In genomic region chr2:11750917-11751316, GRCh38 we compare ENCODE assay signal across 11 cellular contexts. TPM values are rescaled to one million over a fixed set of nuclear protein-coding genes. Genes with fewer than 3 reads are reported as not detected.
DNase-seq lines count a peak whose midpoint lies in the region.
"Had no signal": no experiment of that assay in that cellular context is flagged by ENCODE, and none has a peak within 500 bp of the region (broad histone marks: within the 10 kb centered on the region; RNA-seq: fewer than 3 reads in every experiment).

No MANE protein-coding gene starts in this region.

- peak overlapping the region; percentile 95 for H3K9ac ChIP-seq in mesenchymal stem cell (ENCODE audit: low read length)

- no peak overlapping the region for H3K27ac ChIP-seq in mesenchymal stem cell (ENCODE audit: low read length, poor library complexity, severe bottlenecking)

- H2BK120ac ChIP-seq in mesenchymal stem cell (ENCODE audit: low read depth, low read length) = no peak overlapping the region

- H3K4me1 ChIP-seq in mesenchymal stem cell (ENCODE audit: control insufficient read depth, insufficient read depth, low read depth, low read length) = peaks cover 27% of the 10 kb centered on the region

- no peaks in the 10 kb centered on the region for H3K27me3 Mint-ChIP-seq in activated T-helper 2 cell treated with anti-CD3 and anti-CD28 coated beads, Interferon-gamma antibody, Interleukin-2, Interleukin-4, amounts not matched to agents 10 μg/mL and 5 μg/mL and 100 μg/mL, durations not matched to agents 14 hours and 24 hours and 36 hours (ENCODE audit: low read depth)

- no peak overlapping the region for H3K14ac ChIP-seq in mesenchymal stem cell (ENCODE audit: low read length in 2 of 2)

- no peak overlapping the region for H2BK15ac ChIP-seq in mesenchymal stem cell (ENCODE audit: low read depth, poor library complexity, severe bottlenecking)

- H2BK5ac ChIP-seq in mesenchymal stem cell (ENCODE audit: low read depth, low read length, poor library complexity, severe bottlenecking) = no peak overlapping the region

- H2AK5ac ChIP-seq in mesenchymal stem cell (ENCODE audit: low read length, severe bottlenecking) = no peak overlapping the region

- intact Hi-C loops in activated T-helper 2 cell treated with anti-CD3 and anti-CD28 coated beads, Interferon-gamma antibody, Interleukin-2, Interleukin-4, amounts not matched to agents 10 μg/mL and 5 μg/mL and 100 μg/mL, durations not matched to agents 14 hours and 24 hours and 36 hours (cut with micrococcal nuclease) = loop anchor here (5.0 to 10.0 kb wide), 5 partner anchors 166 to 1104 kb away; no protein-coding TSS in a partner anchor

- H3K4me1 Mint-ChIP-seq in activated T-helper 2 cell treated with anti-CD3 and anti-CD28 coated beads, Interferon-gamma antibody, Interleukin-2, Interleukin-4, amounts not matched to agents 10 μg/mL and 5 μg/mL and 100 μg/mL, durations not matched to agents 14 hours and 24 hours and 36 hours (ENCODE audit: low read depth) = peaks cover 74% of the 10 kb centered on the region

- H3K36me3 Mint-ChIP-seq in activated T-helper 2 cell treated with anti-CD3 and anti-CD28 coated beads, Interferon-gamma antibody, Interleukin-2, Interleukin-4, amounts not matched to agents 10 μg/mL and 5 μg/mL and 100 μg/mL, durations not matched to agents 14 hours and 24 hours and 36 hours (ENCODE audit: low read depth) = peaks cover 10% of the 10 kb centered on the region

- no peaks in the 10 kb centered on the region for H3K9me3 ChIP-seq in mesenchymal stem cell (ENCODE audit: control insufficient read depth, low read length)

- no peaks in the 10 kb centered on the region for H3K9me3 Mint-ChIP-seq in activated T-helper 2 cell treated with anti-CD3 and anti-CD28 coated beads, Interferon-gamma antibody, Interleukin-2, Interleukin-4, amounts not matched to agents 10 μg/mL and 5 μg/mL and 100 μg/mL, durations not matched to agents 14 hours and 24 hours and 36 hours
- H3K9me3 Mint-ChIP-seq: HFFc6 had no signal

- peak overlapping the region in 1 of 2 experiments; percentile 72 for H2BK12ac ChIP-seq in mesenchymal stem cell (ENCODE audit: low read length in 2 of 2)

- peak; percentile 38 for DNase-seq in stimulated activated CD4-positive, alpha-beta T cell treated with anti-CD3 and anti-CD28 coated beads, Interleukin-15, amount 100 ng/mL, for 24 hours
- no peak for DNase-seq in stimulated activated CD4-positive, alpha-beta T cell treated with anti-CD3 and anti-CD28 coated beads, Interleukin-4, amount 100 ng/mL, for 1 hour
- no peak for DNase-seq in activated T-helper 2 cell treated with anti-CD3 and anti-CD28 coated beads, Interferon-gamma antibody, Interleukin-2, Interleukin-4, amounts not matched to agents 10 μg/mL and 5 μg/mL and 100 μg/mL, durations not matched to agents 14 hours and 24 hours and 36 hours (ENCODE audit: low spot score)
- DNase-seq in mesenchymal stem cell (no peak), AG20443 (ENCODE audit: low spot score) (no peak), iPS-NIHi7 (ENCODE audit: extremely low spot score) (no peak), NCI-H2227 (lab: John Stamatoyannopoulos, UW; ENCODE audit: unreplicated experiment) (no peak), NCI-H510A treated with DMSO at 0.1 percent for 48 hours (lab: John Stamatoyannopoulos, UW) (no peak)
- DNase-seq: NCI-H2171 treated with DMSO at 0.1 percent for 48 hours had no signal

- no peak overlapping the region for H3K18ac ChIP-seq in mesenchymal stem cell (ENCODE audit: low read depth in 1 of 2, low read length in 2 of 2)

- no peaks in the 10 kb centered on the region for H3K36me3 ChIP-seq in mesenchymal stem cell (ENCODE audit: control insufficient read depth in 1 of 2, insufficient read depth in 2 of 2, low read depth in 1 of 2, low read length in 2 of 2)

- H3K27ac Mint-ChIP-seq in activated T-helper 2 cell treated with anti-CD3 and anti-CD28 coated beads, Interferon-gamma antibody, Interleukin-2, Interleukin-4, amounts not matched to agents 10 μg/mL and 5 μg/mL and 100 μg/mL, durations not matched to agents 14 hours and 24 hours and 36 hours = peak overlapping the region; percentile 59
- H3K27ac Mint-ChIP-seq: HFFc6 had no signal

- no peak overlapping the region for H3K4ac ChIP-seq in mesenchymal stem cell (ENCODE audit: low read depth in 1 of 2, low read length in 2 of 2)

- peak overlapping the region; percentile 82 for H4K8ac ChIP-seq in mesenchymal stem cell (ENCODE audit: low read length)

- H2AFZ ChIP-seq in mesenchymal stem cell (ENCODE audit: low read depth, low read length) = no peak overlapping the region

- H3K27me3 ChIP-seq in mesenchymal stem cell (ENCODE audit: control insufficient read depth in 1 of 2, insufficient read depth in 1 of 2, low read length in 2 of 2) = no peaks in the 10 kb centered on the region

- WGBS in mesenchymal stem cell = 83% methylated on average over 6 of the region's 7 CpGs

- H3K23ac ChIP-seq in mesenchymal stem cell (ENCODE audit: low read length in 2 of 2) = no peak overlapping the region

- H4K91ac ChIP-seq in mesenchymal stem cell (ENCODE audit: low read length) = no peak overlapping the region

- peak overlapping the region; percentile 28 for H3K4me3 Mint-ChIP-seq in activated T-helper 2 cell treated with anti-CD3 and anti-CD28 coated beads, Interferon-gamma antibody, Interleukin-2, Interleukin-4, amounts not matched to agents 10 μg/mL and 5 μg/mL and 100 μg/mL, durations not matched to agents 14 hours and 24 hours and 36 hours (ENCODE audit: low read depth)
- H3K4me3 Mint-ChIP-seq: HFFc6 had no signal

- peaks cover 43% of the 10 kb centered on the region for H3K79me1 ChIP-seq in mesenchymal stem cell (replicated peaks; ENCODE audit: low read length, poor library complexity, severe bottlenecking)

- H3K4me2 ChIP-seq in mesenchymal stem cell (ENCODE audit: low read length, poor library complexity, severe bottlenecking) = no peak overlapping the region

- H3K4me3 ChIP-seq in mesenchymal stem cell (ENCODE audit: insufficient read depth in 1 of 2, low read depth in 1 of 2, low read length in 2 of 2) = no peak overlapping the region
- H3K4me3 ChIP-seq: lung had no signal

RNA-seq across cellular contexts. Expression of gene LPIN1, which starts 4.5 kb away (rescaled TPM):
- 42.9 and 48.8 TPM in 2 replicates for total RNA-seq in activated T-helper 2 cell treated with anti-CD3 and anti-CD28 coated beads, Interferon-gamma antibody, Interleukin-2, Interleukin-4, amounts not matched to agents 10 μg/mL and 5 μg/mL and 100 μg/mL, durations not matched to agents 14 hours and 24 hours and 36 hours
- polyA plus RNA-seq in mesenchymal stem cell (2013, experiment 1 of 2) = 42.3 TPM
- polyA plus RNA-seq in mesenchymal stem cell (2013, experiment 2 of 2) = 40.8 TPM
